In genomic region chr22:37484115-37485005, GRCh38 we compare ENCODE assay signal across 8 cellular contexts. TPM values are rescaled to one million over a fixed set of nuclear protein-coding genes. Genes with fewer than 3 reads are reported as not detected.
A peak's percentile ranks its signal among the peaks of the same experiment; 100 is the strongest.
DNase-seq lines count a peak whose midpoint lies in the region; ATAC-seq and TF ChIP-seq lines count a peak whose summit lies in the region.

No MANE protein-coding gene starts in this region.

- no peak for DNase-seq in NT2/D1 (ENCODE audit: low read depth, low spot score)
- DNase-seq in activated T-helper 1 cell treated with anti-CD3 and anti-CD28 coated beads, Interleukin-12 subunit alpha, Interleukin-12 subunit beta, Interleukin-2, Interleukin-4 antibody, amounts not matched to agents 30 ng/mL and 10 ng/mL and 1 ng/mL, durations not matched to agents 14 hours and 24 hours and 36 hours (ENCODE audit: low spot score): peak; percentile 81
- peak in 35 of 51 donors; percentile 4 to 63 (median 30) for DNase-seq in hypothalamus (lab: John Stamatoyannopoulos, UW)
- DNase-seq in stimulated activated CD4-positive, alpha-beta T cell treated with anti-CD3 and anti-CD28 coated beads, Interleukin-2, amount 100 ng/mL, for 4 hours (ENCODE audit: low read depth): peak; percentile 51
- no peak for DNase-seq in Calu3

- in situ Hi-C loops in GM18951 (cut with MboI; ENCODE audit: low sequenced_read_pairs, unreplicated experiment): no loop called here

- peaks cover 50% of the 10 kb centered on the region for H3K4me1 Mint-ChIP-seq in activated T-helper 1 cell treated with anti-CD3 and anti-CD28 coated beads, Interleukin-12 subunit alpha, Interleukin-12 subunit beta, Interleukin-2, Interleukin-4 antibody, amounts not matched to agents 30 ng/mL and 10 ng/mL and 1 ng/mL, durations not matched to agents 14 hours and 24 hours and 36 hours (ENCODE audit: low read depth)
- peaks cover 15% of the 10 kb centered on the region for H3K4me1 Mint-ChIP-seq in Calu3 (ENCODE audit: low read depth, unreplicated experiment)

- intact Hi-C loops in activated T-helper 1 cell treated with anti-CD3 and anti-CD28 coated beads, Interleukin-12 subunit alpha, Interleukin-12 subunit beta, Interleukin-2, Interleukin-4 antibody, amounts not matched to agents 30 ng/mL and 10 ng/mL and 1 ng/mL, durations not matched to agents 14 hours and 24 hours and 36 hours (cut with micrococcal nuclease): loop anchor here (1.0 to 5.0 kb wide), 4 partner anchors 52 to 242 kb away; partner anchors contain the start of genes GGA1 and LGALS1
- intact Hi-C loops in Calu3 (cut with micrococcal nuclease; ENCODE audit: unreplicated experiment): no loop called here

- TF ChIP-seq POLR2A in GM18951 (IDR thresholded peaks at IDR 0.05; ENCODE audit: extremely low read depth, insufficient read depth, insufficient read length): peak; percentile 63

- H3K27me3 ChIP-seq in NT2/D1 (ENCODE audit: insufficient read depth, insufficient read length): peaks cover 6% of the 10 kb centered on the region

- peaks cover 23% of the 10 kb centered on the region for H3K36me3 Mint-ChIP-seq in activated T-helper 1 cell treated with anti-CD3 and anti-CD28 coated beads, Interleukin-12 subunit alpha, Interleukin-12 subunit beta, Interleukin-2, Interleukin-4 antibody, amounts not matched to agents 30 ng/mL and 10 ng/mL and 1 ng/mL, durations not matched to agents 14 hours and 24 hours and 36 hours (ENCODE audit: low read depth)
- peaks cover 21% of the 10 kb centered on the region for H3K36me3 Mint-ChIP-seq in Calu3 (ENCODE audit: insufficient read depth, unreplicated experiment)

- H3K27me3 Mint-ChIP-seq in activated T-helper 1 cell treated with anti-CD3 and anti-CD28 coated beads, Interleukin-12 subunit alpha, Interleukin-12 subunit beta, Interleukin-2, Interleukin-4 antibody, amounts not matched to agents 30 ng/mL and 10 ng/mL and 1 ng/mL, durations not matched to agents 14 hours and 24 hours and 36 hours (ENCODE audit: insufficient read depth): no peaks in the 10 kb centered on the region
- H3K27me3 Mint-ChIP-seq in Calu3 (ENCODE audit: unreplicated experiment): no peaks in the 10 kb centered on the region

- peak overlapping the region; percentile 92 for H3K4me3 Mint-ChIP-seq in activated T-helper 1 cell treated with anti-CD3 and anti-CD28 coated beads, Interleukin-12 subunit alpha, Interleukin-12 subunit beta, Interleukin-2, Interleukin-4 antibody, amounts not matched to agents 30 ng/mL and 10 ng/mL and 1 ng/mL, durations not matched to agents 14 hours and 24 hours and 36 hours
- H3K4me3 Mint-ChIP-seq in Calu3 (ENCODE audit: low read depth, unreplicated experiment): no peak overlapping the region

- no peaks in the 10 kb centered on the region for H3K36me3 ChIP-seq in NT2/D1 (ENCODE audit: insufficient read depth, insufficient read length, low read length)

- ATAC-seq in GM19395 (IDR thresholded peaks at IDR 0.05; ENCODE audit: unreplicated experiment) (no peak), HG03097 (IDR thresholded peaks at IDR 0.05; ENCODE audit: low FRiP score, unreplicated experiment) (no peak)

- no peaks in the 10 kb centered on the region for H3K9me3 ChIP-seq in NT2/D1 (ENCODE audit: insufficient read depth, low read length)

- BruUV-seq in Calu3 (replicated peaks; lab: Mats Ljungman, UMichigan): no TSS peak

- no peak for TF ChIP-seq CTCF in Calu3 (IDR thresholded peaks at IDR 0.05; ENCODE audit: unreplicated experiment)

- H3K27ac Mint-ChIP-seq in activated T-helper 1 cell treated with anti-CD3 and anti-CD28 coated beads, Interleukin-12 subunit alpha, Interleukin-12 subunit beta, Interleukin-2, Interleukin-4 antibody, amounts not matched to agents 30 ng/mL and 10 ng/mL and 1 ng/mL, durations not matched to agents 14 hours and 24 hours and 36 hours: peak overlapping the region; percentile 93
- H3K27ac Mint-ChIP-seq in Calu3 (ENCODE audit: unreplicated experiment): no peak overlapping the region

- no peaks in the 10 kb centered on the region for H3K9me3 Mint-ChIP-seq in activated T-helper 1 cell treated with anti-CD3 and anti-CD28 coated beads, Interleukin-12 subunit alpha, Interleukin-12 subunit beta, Interleukin-2, Interleukin-4 antibody, amounts not matched to agents 30 ng/mL and 10 ng/mL and 1 ng/mL, durations not matched to agents 14 hours and 24 hours and 36 hours
- H3K9me3 Mint-ChIP-seq in Calu3 (ENCODE audit: low read depth, unreplicated experiment): no peaks in the 10 kb centered on the region

- CTCF ChIA-PET in Calu3 (lab: Charles Lee): no interaction called here

- peak overlapping the region; percentile 8 for H3K9ac ChIP-seq in NT2/D1 (ENCODE audit: insufficient read length, low read depth)

- H3K4me3 ChIP-seq in NT2/D1 (ENCODE audit: insufficient read length, low read depth): no peak overlapping the region

- peaks cover 26% of the 10 kb centered on the region for H3K4me1 ChIP-seq in NT2/D1 (ENCODE audit: insufficient read depth, insufficient read length)

RNA-seq across cellular contexts. Expression of gene MFNG, which starts 1.8 kb away (rescaled TPM):
- 213 and 214 TPM in 2 replicates for total RNA-seq in activated T-helper 1 cell treated with anti-CD3 and anti-CD28 coated beads, Interleukin-12 subunit alpha, Interleukin-12 subunit beta, Interleukin-2, Interleukin-4 antibody, amounts not matched to agents 30 ng/mL and 10 ng/mL and 1 ng/mL, durations not matched to agents 14 hours and 24 hours and 36 hours
- total RNA-seq in Calu3 (2022): 19.0 and 22.1 TPM in 2 replicates

RNA-seq across cellular contexts. Expression of gene CARD10, which starts 34.9 kb away (rescaled TPM):
- not detected in 2 replicates for total RNA-seq in activated T-helper 1 cell treated with anti-CD3 and anti-CD28 coated beads, Interleukin-12 subunit alpha, Interleukin-12 subunit beta, Interleukin-2, Interleukin-4 antibody, amounts not matched to agents 30 ng/mL and 10 ng/mL and 1 ng/mL, durations not matched to agents 14 hours and 24 hours and 36 hours
- total RNA-seq in Calu3 (2022): 40.5 and 49.2 TPM in 2 replicates

RNA-seq across cellular contexts. Expression of gene ELFN2, which starts 57.1 kb away (rescaled TPM):
- total RNA-seq in activated T-helper 1 cell treated with anti-CD3 and anti-CD28 coated beads, Interleukin-12 subunit alpha, Interleukin-12 subunit beta, Interleukin-2, Interleukin-4 antibody, amounts not matched to agents 30 ng/mL and 10 ng/mL and 1 ng/mL, durations not matched to agents 14 hours and 24 hours and 36 hours: 0.05 and 0.08 TPM in 2 replicates
- 1.5 and 2.8 TPM in 2 replicates for total RNA-seq in Calu3 (2022)

Comparison
In these comparisons a context has a peak if more than half of its experiments do, and no peak if none do; other contexts are left out.
1. DNase-seq: peak in activated T-helper 1 cell treated with anti-CD3 and anti-CD28 coated beads, Interleukin-12 subunit alpha, Interleukin-12 subunit beta, Interleukin-2, Interleukin-4 antibody, amounts not matched to agents 30 ng/mL and 10 ng/mL and 1 ng/mL, durations not matched to agents 14 hours and 24 hours and 36 hours (single experiment), hypothalamus (35 of 51) and stimulated activated CD4-positive, alpha-beta T cell treated with anti-CD3 and anti-CD28 coated beads, Interleukin-2, amount 100 ng/mL, for 4 hours (single experiment); none in NT2/D1 (single experiment) and Calu3 (single experiment).
2. RNA of gene CARD10, which starts 34.9 kb away (total RNA-seq): 40.5 to 49.2 TPM in Calu3; not detected in activated T-helper 1 cell treated with anti-CD3 and anti-CD28 coated beads, Interleukin-12 subunit alpha, Interleukin-12 subunit beta, Interleukin-2, Interleukin-4 antibody, amounts not matched to agents 30 ng/mL and 10 ng/mL and 1 ng/mL, durations not matched to agents 14 hours and 24 hours and 36 hours; every median in the first group is over 10 times any median in the second.